ENCODE assay signal across 18 cellular contexts in the genomic region with DNA sequence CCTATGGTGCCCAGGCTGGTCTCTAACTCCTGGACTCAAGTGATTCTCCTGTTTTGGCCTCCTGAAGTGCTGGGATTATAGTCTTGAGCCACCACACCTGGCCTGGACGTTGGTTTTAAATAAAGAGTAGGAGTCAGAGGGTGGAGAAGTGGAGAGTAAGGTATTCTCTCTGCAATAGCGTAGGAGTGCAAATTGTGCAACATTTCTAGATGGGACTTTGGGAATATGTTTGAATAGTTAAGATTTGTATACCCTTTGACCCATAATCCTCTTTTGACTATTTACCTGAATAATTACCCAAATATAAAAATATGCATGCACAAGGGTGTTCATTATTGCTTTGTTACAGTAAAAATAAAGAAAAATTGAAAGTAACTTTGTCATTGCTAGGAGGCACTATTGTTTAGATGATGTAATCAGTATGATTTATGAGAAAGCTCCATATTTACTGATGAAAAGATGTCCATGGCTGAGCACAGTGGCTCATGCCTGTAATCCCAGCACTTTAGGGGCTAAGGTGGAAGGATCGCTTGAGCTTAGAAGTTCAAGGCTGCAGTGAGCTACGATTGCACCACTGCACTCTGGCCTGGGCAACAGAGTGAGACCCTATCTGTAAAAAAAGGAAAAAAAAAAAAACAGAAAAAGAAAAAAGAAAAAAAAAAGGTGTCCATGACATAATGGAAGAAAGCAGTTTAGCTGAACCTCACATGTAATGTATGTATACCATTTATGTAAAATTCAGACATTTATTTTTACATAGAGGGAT. TPM values are rescaled to one million over a fixed set of nuclear protein-coding genes. Genes with fewer than 3 reads are reported as not detected.
DNase-seq lines count a peak whose midpoint lies in the region; ATAC-seq, FAIRE-seq and TF ChIP-seq lines count a peak whose summit lies in the region.
"Had no signal": no experiment of that assay in that cellular context is flagged by ENCODE, and none has a peak within 500 bp of the region (broad histone marks: within the 10 kb centered on the region; RNA-seq: fewer than 3 reads in every experiment).

No MANE protein-coding gene starts in this region.

- TF ChIP-seq EP300 in K562 (IDR thresholded peaks at IDR 0.05; ENCODE audit: low read length): no peak

- H3K27ac ChIP-seq in K562 (ENCODE audit: extremely low read depth, low read depth, low read length) (no peak overlapping the region), right lobe of liver (no peak overlapping the region), right atrium auricular region (no peak overlapping the region)
- H3K27ac ChIP-seq: BLaER1, GM23248 had no signal

- H3K36me3 Mint-ChIP-seq in activated T-cell treated with anti-CD3 and anti-CD28 coated beads, Interleukin-2, amount 50 U/mL, for 24 hours (ENCODE audit: low read depth): no peaks in the 10 kb centered on the region
- no peaks in the 10 kb centered on the region for H3K36me3 Mint-ChIP-seq in activated naive CD8-positive, alpha-beta T cell treated with anti-CD3 and anti-CD28 coated beads, Interleukin-2, amount 50 U/mL, for 24 hours (ENCODE audit: low read depth)
- H3K36me3 Mint-ChIP-seq: CD8-positive, alpha-beta memory T cell; IgD-negative memory B cell had no signal

- CTCF ChIA-PET in K562 (lab: Yijun Ruan, JAX; ENCODE audit: low intra/inter-chr PET ratio): interaction anchor here (0.6 kb wide), 1 partner anchor 13 kb away, joined by 3 read pairs; no protein-coding TSS in a partner anchor

- no peaks in the 10 kb centered on the region for H3K9me1 ChIP-seq in K562 (ENCODE audit: control insufficient read depth, insufficient read depth, low read length)

- no peak for TF ChIP-seq RAD21 in K562 (CRISPR knock-in tag; conservative IDR thresholded peaks at IDR 0.05 in 1 of 2, IDR thresholded peaks at IDR 0.05 in 1 of 2)

- no peak for FAIRE-seq in K562 (lab: Jason Lieb, UNC)
- FAIRE-seq: GM18507, H54 had no signal

- POLR2A ChIA-PET in K562 (lab: Yijun Ruan, JAX): no interaction called here

- peaks cover 7% of the 10 kb centered on the region; the same call in 1 of the 2 replicates for H3K9me3 ChIP-seq in K562 (replicated peaks; ENCODE audit: control insufficient read depth, insufficient read depth, low read depth, low read length)
- H3K9me3 ChIP-seq in right lobe of liver: no peaks in the 10 kb centered on the region
- peaks cover 0 to 3% of the 10 kb centered on the region in 2 donors for H3K9me3 ChIP-seq in right atrium auricular region
- H3K9me3 ChIP-seq: Caco-2 had no signal

- TF ChIP-seq CTCF in K562 (IDR thresholded peaks at IDR 0.05 in 2 of 3, conservative IDR thresholded peaks at IDR 0.05 in 1 of 3; ENCODE audit: insufficient read depth in 2 of 3, low read depth in 1 of 3, low read length in 3 of 3) (no peak), right lobe of liver (IDR thresholded peaks at IDR 0.05) (no peak), right atrium auricular region (IDR thresholded peaks at IDR 0.05) (no peak)

- no peaks in the 10 kb centered on the region for H3K9me3 Mint-ChIP-seq in activated T-cell treated with anti-CD3 and anti-CD28 coated beads, Interleukin-2, amount 50 U/mL, for 24 hours
- no peaks in the 10 kb centered on the region for H3K9me3 Mint-ChIP-seq in activated naive CD8-positive, alpha-beta T cell treated with anti-CD3 and anti-CD28 coated beads, Interleukin-2, amount 50 U/mL, for 24 hours
- H3K9me3 Mint-ChIP-seq: CD8-positive, alpha-beta memory T cell had no signal

- H3K4me3 ChIP-seq in K562 (no peak overlapping the region), right lobe of liver (no peak overlapping the region), right atrium auricular region (no peak overlapping the region)
- H3K4me3 ChIP-seq: BLaER1, GM23248 had no signal

- H3K36me3 ChIP-seq in K562 (ENCODE audit: control insufficient read depth, insufficient read depth, low read length): no peaks in the 10 kb centered on the region
- no peaks in the 10 kb centered on the region for H3K36me3 ChIP-seq in right lobe of liver
- H3K36me3 ChIP-seq in right atrium auricular region: no peaks in the 10 kb centered on the region
- H3K36me3 ChIP-seq: BLaER1 had no signal

- H3K27ac Mint-ChIP-seq in activated T-cell treated with anti-CD3 and anti-CD28 coated beads, Interleukin-2, amount 50 U/mL, for 24 hours: no peak overlapping the region
- no peak overlapping the region for H3K27ac Mint-ChIP-seq in activated naive CD8-positive, alpha-beta T cell treated with anti-CD3 and anti-CD28 coated beads, Interleukin-2, amount 50 U/mL, for 24 hours
- H3K27ac Mint-ChIP-seq: CD8-positive, alpha-beta memory T cell; IgD-negative memory B cell had no signal

- no peaks in the 10 kb centered on the region for H4K20me1 ChIP-seq in K562 (replicated peaks; ENCODE audit: control insufficient read depth, insufficient read depth, low read length)
- H4K20me1 ChIP-seq: BLaER1 had no signal

- no peak for ATAC-seq in K562
- ATAC-seq in right lobe of liver: peak; percentile 41 to 63 (median 51)
- no peak for ATAC-seq in activated naive CD8-positive, alpha-beta T cell treated with anti-CD3 and anti-CD28 coated beads, Interleukin-2, amount 50 U/mL, for 24 hours
- ATAC-seq: HCT116 had no signal

- intact Hi-C loops in K562 (cut with micrococcal nuclease) (no loop called here), right lobe of liver (cut with DNase I) (no loop called here)

- H3K4me2 ChIP-seq in K562 (ENCODE audit: insufficient read depth, low read length): no peak overlapping the region
- H3K4me2 ChIP-seq: BLaER1 had no signal

- no peaks in the 10 kb centered on the region for H3K27me3 Mint-ChIP-seq in activated T-cell treated with anti-CD3 and anti-CD28 coated beads, Interleukin-2, amount 50 U/mL, for 24 hours
- H3K27me3 Mint-ChIP-seq in activated naive CD8-positive, alpha-beta T cell treated with anti-CD3 and anti-CD28 coated beads, Interleukin-2, amount 50 U/mL, for 24 hours: peaks cover 5% of the 10 kb centered on the region

- 7% methylated on average over 4 of the region's 4 CpGs for WGBS in K562 (ENCODE audit: insufficient coverage, low coverage, missing lambda C conversion rate)
- 50% methylated on average over 4 of the region's 4 CpGs for WGBS in right lobe of liver (ENCODE audit: insufficient coverage, low coverage, low lambda C conversion rate, missing lambda C conversion rate)

- DNase-seq in NOMO-1 treated with DMSO at 0.1 percent for 48 hours (lab: John Stamatoyannopoulos, UW; ENCODE audit: unreplicated experiment): peak; percentile 11
- no peak for DNase-seq in NOMO-1 treated with dmso at 0.1 percent for 144 hours (lab: John Stamatoyannopoulos, UW; ENCODE audit: unreplicated experiment)
- DNase-seq in K562 (ENCODE audit: extremely low read depth in 1 of 4, low spot score in 3 of 4): no peak
- no peak for DNase-seq in right lobe of liver
- DNase-seq in activated T-cell treated with anti-CD3 and anti-CD28 coated beads, Interleukin-2, amount 50 U/mL, for 24 hours: no peak
- no peak for DNase-seq in right atrium auricular region (ENCODE audit: low spot score)
- DNase-seq in activated naive CD8-positive, alpha-beta T cell treated with anti-CD3 and anti-CD28 coated beads, Interleukin-2, amount 50 U/mL, for 24 hours: no peak
- DNase-seq: 8988T; Caco-2; CD8-positive, alpha-beta memory T cell; DMS53; GM23248 had no signal

- no TSS peak for BruUV-seq in K562 (replicated peaks; lab: Mats Ljungman, UMichigan)

- H3K4me3 Mint-ChIP-seq in activated T-cell treated with anti-CD3 and anti-CD28 coated beads, Interleukin-2, amount 50 U/mL, for 24 hours: no peak overlapping the region
- no peak overlapping the region for H3K4me3 Mint-ChIP-seq in activated naive CD8-positive, alpha-beta T cell treated with anti-CD3 and anti-CD28 coated beads, Interleukin-2, amount 50 U/mL, for 24 hours
- H3K4me3 Mint-ChIP-seq: CD8-positive, alpha-beta memory T cell; IgD-negative memory B cell had no signal

- H3K4me1 ChIP-seq in K562 (replicated peaks in 1 of 2; ENCODE audit: control insufficient read depth in 2 of 2, insufficient read depth in 2 of 2, low read length in 2 of 2): peaks cover 0 to 8% of the 10 kb centered on the region in 2 experiments; a peak in 3 of 5 replicates
- peaks cover 0 to 4% (median 1%) of the 10 kb centered on the region in 4 donors for H3K4me1 ChIP-seq in right lobe of liver
- no peaks in the 10 kb centered on the region for H3K4me1 ChIP-seq in right atrium auricular region
- H3K4me1 ChIP-seq: BLaER1, Caco-2 had no signal

- H3K79me2 ChIP-seq in K562 (ENCODE audit: control insufficient read depth, insufficient read depth, low read length): no peaks in the 10 kb centered on the region

- H2AFZ ChIP-seq in K562 (ENCODE audit: low read depth, low read length): no peak overlapping the region; the same call in 1 of the 2 replicates
- H2AFZ ChIP-seq: GM23248 had no signal

- H3K9ac ChIP-seq in K562 (ENCODE audit: insufficient read depth in 1 of 2, low read depth in 2 of 2, low read length in 2 of 2): no peak overlapping the region
- H3K9ac ChIP-seq: BLaER1, GM23248 had no signal

- H3K27me3 ChIP-seq in K562 (ENCODE audit: control insufficient read depth in 2 of 2, insufficient read depth in 2 of 2, low read length in 2 of 2) (peaks cover 12 to 16% of the 10 kb centered on the region in 2 experiments; a peak in 4 of 5 replicates), right lobe of liver (no peaks in the 10 kb centered on the region), right atrium auricular region (no peaks in the 10 kb centered on the region)
- H3K27me3 ChIP-seq: BLaER1 had no signal

- peaks cover 5% of the 10 kb centered on the region for H3K4me1 Mint-ChIP-seq in activated T-cell treated with anti-CD3 and anti-CD28 coated beads, Interleukin-2, amount 50 U/mL, for 24 hours (ENCODE audit: low read depth)
- peaks cover 6% of the 10 kb centered on the region for H3K4me1 Mint-ChIP-seq in activated naive CD8-positive, alpha-beta T cell treated with anti-CD3 and anti-CD28 coated beads, Interleukin-2, amount 50 U/mL, for 24 hours
- H3K4me1 Mint-ChIP-seq: CD8-positive, alpha-beta memory T cell had no signal

- in situ Hi-C loops in K562 (cut with MboI): no loop called here

- no peak for TF ChIP-seq POLR2A in K562 (conservative IDR thresholded peaks at IDR 0.05)
- TF ChIP-seq POLR2A in right lobe of liver (IDR thresholded peaks at IDR 0.05): no peak

RNA-seq across cellular contexts. Expression of gene XYLB, which starts 15.1 kb away (rescaled TPM):
- 148 and 195 TPM in 2 replicates for total RNA-seq in K562 (2011; cell fraction: chromatin; rRNA removed; ENCODE audit: low replicate concordance)
- 85.0 and 125 TPM in 2 replicates for total RNA-seq in K562 (2011; cell fraction: nucleolus; rRNA removed)
- total RNA-seq in K562 (2011; cell fraction: nucleoplasm; rRNA removed): 115 and 137 TPM in 2 replicates
- 10.6 and 17.3 TPM in 2 replicates for total RNA-seq in K562 (2014; rRNA removed)
- total RNA-seq in K562 (2014; rRNA removed; fragmentation: Illumina TruSeq; extraction: Trizol): 10.6 and 13.2 TPM in 2 replicates
- 12.5 and 14.6 TPM in 2 replicates for total RNA-seq in K562 (2015; rRNA removed; fragmentation: Illumina TruSeq; extraction: Trizol)
- 19.5 and 20.2 TPM in 2 replicates for total RNA-seq in K562 (2021)
- polyA plus RNA-seq in K562 (2011; rRNA removed): 12.7 and 15.1 TPM in 2 replicates
- 9.9 and 11.6 TPM in 2 replicates for polyA plus RNA-seq in K562 (2011; cell fraction: cytosol; rRNA removed)
- 40.1 and 59.5 TPM in 2 replicates for polyA plus RNA-seq in K562 (2011; cell fraction: nucleus; rRNA removed)
- 11.7 and 15.5 TPM in 2 replicates for polyA plus RNA-seq in K562 (2012)
- polyA plus RNA-seq in K562 (2014; fragmentation: Illumina TruSeq; extraction: Trizol): 15.5 and 17.0 TPM in 2 replicates
- polyA plus RNA-seq in K562 (2014; fragmentation: Nextera tagmentation; extraction: Ambion mirVana): 1 to 10 TPM; 4.0 to 6.1 TPM
- 12.5 and 12.8 TPM in 2 replicates for polyA plus RNA-seq in K562 (2014; rRNA removed)
- 26.1 and 33.6 TPM in 2 replicates for polyA minus RNA-seq in K562 (2011; rRNA and poly(A)+ RNA removed)
- 9.7 and 11.9 TPM in 2 replicates for polyA minus RNA-seq in K562 (2011; cell fraction: cytosol; rRNA and poly(A)+ RNA removed)
- polyA minus RNA-seq in K562 (2011; cell fraction: nucleus; rRNA and poly(A)+ RNA removed): 43.8 and 54.1 TPM in 2 replicates
- 10 to 100 TPM; 26.2 to 48.3 (median 36.6) TPM for total RNA-seq in right lobe of liver
- total RNA-seq in right atrium auricular region: under 1 TPM; 0.70 to 0.79 TPM

RNA-seq across cellular contexts. Expression of gene SLC22A14, which starts 49.3 kb away (rescaled TPM):
- not detected in 2 replicates for total RNA-seq in K562 (2011; cell fraction: chromatin; rRNA removed; ENCODE audit: low replicate concordance)
- not detected in 2 replicates for total RNA-seq in K562 (2011; cell fraction: nucleolus; rRNA removed)
- total RNA-seq in K562 (2011; cell fraction: nucleoplasm; rRNA removed): not detected in 2 replicates
- not detected in 2 replicates for total RNA-seq in K562 (2014; rRNA removed)
- not detected in 2 replicates for total RNA-seq in K562 (2014; rRNA removed; fragmentation: Illumina TruSeq; extraction: Trizol)
- total RNA-seq in K562 (2015; rRNA removed; fragmentation: Illumina TruSeq; extraction: Trizol): 0.07 TPM in 1 of 2 replicates, not detected in the other
- total RNA-seq in K562 (2021): not detected in 2 replicates
- polyA plus RNA-seq in K562 (2011; rRNA removed): 0.04 TPM in 1 of 2 replicates, not detected in the other
- polyA plus RNA-seq in K562 (2011; cell fraction: cytosol; rRNA removed): not detected in 2 replicates
- polyA plus RNA-seq in K562 (2011; cell fraction: nucleus; rRNA removed): 0.10 and 0.21 TPM in 2 replicates
- 0.08 and 0.10 TPM in 2 replicates for polyA plus RNA-seq in K562 (2012)
- not detected in 2 replicates for polyA plus RNA-seq in K562 (2014; fragmentation: Illumina TruSeq; extraction: Trizol)
- under 1 TPM in 1 of 2 experiments, not detected in 1; 0.03 TPM for polyA plus RNA-seq in K562 (2014; fragmentation: Nextera tagmentation; extraction: Ambion mirVana)
- polyA plus RNA-seq in K562 (2014; rRNA removed): 0.07 TPM in 1 of 2 replicates, not detected in the other
- 0.45 TPM in 1 of 2 replicates, not detected in the other for polyA minus RNA-seq in K562 (2011; rRNA and poly(A)+ RNA removed)
- not detected in 2 replicates for polyA minus RNA-seq in K562 (2011; cell fraction: cytosol; rRNA and poly(A)+ RNA removed)
- not detected in 2 replicates for polyA minus RNA-seq in K562 (2011; cell fraction: nucleus; rRNA and poly(A)+ RNA removed)
- under 1 TPM in 3 of 6 experiments, not detected in 3; 0.12 to 0.29 (median 0.12) TPM for total RNA-seq in right lobe of liver
- not detected for total RNA-seq in right atrium auricular region
- total RNA-seq: CD8-positive, alpha-beta memory T cell; GM23248; HT-29 had no signal
- polyA plus RNA-seq: CD8-positive, alpha-beta memory T cell; IgD-negative memory B cell had no signal

Comparison
In these comparisons a context has a peak if more than half of its experiments do, and no peak if none do; other contexts are left out.
1. ATAC-seq: peak in right lobe of liver (4 of 4); none in K562 (single experiment) and activated naive CD8-positive, alpha-beta T cell treated with anti-CD3 and anti-CD28 coated beads, Interleukin-2, amount 50 U/mL, for 24 hours (single experiment).
2. RNA of gene XYLB, which starts 15.1 kb away (total RNA-seq): 26.2 to 48.3 TPM in right lobe of liver and 10.6 to 195 TPM in K562; 0.70 to 0.79 TPM in right atrium auricular region; every median in the first group is over 4 times any median in the second.